1 cellular context compared by ENCODE assay signal in genomic region chr10:45302573-45302972, GRCh38.
A peak's percentile ranks its signal among the peaks of the same experiment; 100 is the strongest.
TF ChIP-seq lines count a peak whose summit lies in the region.

No MANE protein-coding gene starts in this region.

TF ChIP-seq in K562, 482 proteins besides CTCF, POLR2A, EP300 and RAD21 (continued from another document and continues in another):
- TF ChIP-seq ZNF280B (CRISPR knock-in tag; IDR thresholded peaks at IDR 0.05) (no peak), PRDM10 (IDR thresholded peaks at IDR 0.05; ENCODE audit: partially characterized antibody) (no peak), BRF1 (IDR thresholded peaks at IDR 0.05; ENCODE audit: borderline replicate concordance, extremely low read depth, insufficient read length) (no peak), SRSF3 (IDR thresholded peaks at IDR 0.05; ENCODE audit: insufficient read depth, low read length) (no peak), BRF2 (IDR thresholded peaks at IDR 0.05; ENCODE audit: borderline replicate concordance, insufficient read depth, insufficient read length) (no peak), HNRNPLL (IDR thresholded peaks at IDR 0.05; ENCODE audit: low read depth, low read length, poor library complexity, severe bottlenecking) (no peak), DMBX1 (CRISPR knock-in tag; IDR thresholded peaks at IDR 0.05; ENCODE audit: borderline replicate concordance) (no peak), ZNF253 (CRISPR knock-in tag; conservative IDR thresholded peaks at IDR 0.05) (no peak), KLF13 (tag; IDR thresholded peaks at IDR 0.05; ENCODE audit: borderline replicate concordance, low read depth) (no peak), MAFG (tag; conservative IDR thresholded peaks at IDR 0.05) (peak; percentile 87), CHAMP1 (IDR thresholded peaks at IDR 0.05) (no peak; the same call in 1 of the 2 replicates), ZNF124 (CRISPR knock-in tag; IDR thresholded peaks at IDR 0.05) (no peak), MYC (IDR thresholded peaks at IDR 0.05; ENCODE audit: low read depth, low read length) (no peak), MYC (CRISPR knock-in tag; IDR thresholded peaks at IDR 0.05; ENCODE audit: borderline replicate concordance, low read depth) (no peak), DACH1 (IDR thresholded peaks at IDR 0.05; ENCODE audit: partially characterized antibody) (peak; percentile 18), ZNF263 (CRISPR knock-in tag; IDR thresholded peaks at IDR 0.05; ENCODE audit: borderline replicate concordance) (no peak), EHMT2 (IDR thresholded peaks at IDR 0.05) (no peak), SRF (CRISPR knock-in tag; IDR thresholded peaks at IDR 0.05) (no peak), ZNF354B (CRISPR knock-in tag; IDR thresholded peaks at IDR 0.05) (no peak), HMG20B (CRISPR knock-in tag; IDR thresholded peaks at IDR 0.05) (no peak), C11orf30 (IDR thresholded peaks at IDR 0.05; ENCODE audit: low read depth) (peak; percentile 85), FOXJ3 (CRISPR knock-in tag; IDR thresholded peaks at IDR 0.05) (no peak), E2F1 (CRISPR knock-in tag; IDR thresholded peaks at IDR 0.05) (no peak), ZNF444 (CRISPR knock-in tag; IDR thresholded peaks at IDR 0.05) (no peak), ZBTB8A (IDR thresholded peaks at IDR 0.05; ENCODE audit: partially characterized antibody) (no peak), ZBTB9 (CRISPR knock-in tag; IDR thresholded peaks at IDR 0.05) (no peak), NR3C1 (CRISPR knock-in tag; IDR thresholded peaks at IDR 0.05) (no peak), ZFX (CRISPR knock-in tag; IDR thresholded peaks at IDR 0.05) (no peak), ZNF316 (IDR thresholded peaks at IDR 0.05) (peak; percentile 76), NFE2 (IDR thresholded peaks at IDR 0.05; ENCODE audit: low read depth) (peak; percentile 90), CBX3 (IDR thresholded peaks at IDR 0.05; ENCODE audit: borderline replicate concordance in 1 of 2, low read length in 2 of 2) (no peak), POLR2H (tag; IDR thresholded peaks at IDR 0.05; ENCODE audit: low read depth) (no peak), BACH1 (tag; IDR thresholded peaks at IDR 0.05) (0 out of 2 replicates have a peak, but pooled peaks have one; percentile 29), ZMIZ1 (IDR thresholded peaks at IDR 0.05; ENCODE audit: low read depth in 2 of 2, low read length in 2 of 2) (no peak), RHOXF2B (CRISPR knock-in tag; conservative IDR thresholded peaks at IDR 0.05) (no peak), TSC22D4 (tag; IDR thresholded peaks at IDR 0.05) (no peak), SMARCC2 (IDR thresholded peaks at IDR 0.05; ENCODE audit: low read depth) (no peak), SREBF2 (CRISPR knock-in tag; IDR thresholded peaks at IDR 0.05) (no peak), U2AF1 (optimal IDR thresholded peaks at IDR 0.05; ENCODE audit: low read depth, low read length) (no peak), WHSC1 (IDR thresholded peaks at IDR 0.05; ENCODE audit: low read length) (no peak), NFIX (CRISPR knock-in tag; IDR thresholded peaks at IDR 0.05; ENCODE audit: low read depth) (no peak), NR1H2 (CRISPR knock-in tag; IDR thresholded peaks at IDR 0.05) (no peak), FOSL1 (tag; conservative IDR thresholded peaks at IDR 0.05) (0 out of 2 replicates have a peak, but pooled peaks have one; percentile 30), ZNF668 (CRISPR knock-in tag; IDR thresholded peaks at IDR 0.05) (no peak), LARP7 (IDR thresholded peaks at IDR 0.05) (no peak), PML (IDR thresholded peaks at IDR 0.05; ENCODE audit: low read length) (no peak), HMGN3 (IDR thresholded peaks at IDR 0.05; ENCODE audit: borderline replicate concordance, extremely low read depth, insufficient read length, low read depth, low read length) (no peak), E2F3 (CRISPR knock-in tag; IDR thresholded peaks at IDR 0.05) (no peak), ZNF592 (IDR thresholded peaks at IDR 0.05) (0 out of 2 replicates have a peak, but pooled peaks have one; percentile 35), ZNF24 (IDR thresholded peaks at IDR 0.05) (no peak), ZNF551 (CRISPR knock-in tag; IDR thresholded peaks at IDR 0.05) (no peak)
